ENCODE assay signal across 8 cellular contexts in genomic region chr7:6536262-6536770, GRCh38. TPM values are rescaled to one million over a fixed set of nuclear protein-coding genes. Genes with fewer than 3 reads are reported as not detected.
DNase-seq lines count a peak whose midpoint lies in the region; ATAC-seq and TF ChIP-seq lines count a peak whose summit lies in the region.

No MANE protein-coding gene starts in this region.

- ATAC-seq in activated CD8-positive, alpha-beta T cell treated with anti-CD3 and anti-CD28 coated beads, Interleukin-2, amount 10 ng/mL, durations not matched to agents 7 days and 5 days, result peak; percentile 27
- ATAC-seq in lower lobe of right lung, result peak in 1 of 2 donors; percentile 21

- H3K4me1 ChIP-seq in lower lobe of right lung, result peaks cover 11% of the 10 kb centered on the region
- H3K4me1 ChIP-seq in thymus (ENCODE audit: control insufficient read depth, insufficient read depth, low read length), result peaks cover 1% of the 10 kb centered on the region

- 6% methylated on average over 40 of the region's 40 CpGs for WGBS in thymus

- CTCF ChIA-PET in activated naive CD4-positive, alpha-beta T cell treated with anti-CD3 and anti-CD28 coated beads for 36 hours (lab: Charles Lee), result no interaction called here
- CTCF ChIA-PET in activated CD8-positive, alpha-beta T cell treated with anti-CD3 and anti-CD28 coated beads, Interleukin-2, amount 10 ng/mL, durations not matched to agents 7 days and 5 days (lab: Charles Lee), result no interaction called here

- H3K4me1 Mint-ChIP-seq in activated naive CD4-positive, alpha-beta T cell treated with anti-CD3 and anti-CD28 coated beads for 36 hours (ENCODE audit: low read depth), result peaks cover 7% of the 10 kb centered on the region
- peaks cover 13% of the 10 kb centered on the region for H3K4me1 Mint-ChIP-seq in activated CD8-positive, alpha-beta T cell treated with anti-CD3 and anti-CD28 coated beads, Interleukin-2, amount 10 ng/mL, durations not matched to agents 7 days and 5 days (ENCODE audit: low read depth)
- no peaks in the 10 kb centered on the region for H3K4me1 Mint-ChIP-seq in HFFc6 (ENCODE audit: low read depth)

- POLR2A ChIA-PET in activated CD8-positive, alpha-beta T cell treated with anti-CD3 and anti-CD28 coated beads, Interleukin-2, amount 10 ng/mL, durations not matched to agents 7 days and 5 days (lab: Charles Lee), result no interaction called here

- intact Hi-C loops in activated naive CD4-positive, alpha-beta T cell treated with anti-CD3 and anti-CD28 coated beads for 36 hours (cut with micrococcal nuclease), result no loop called here
- intact Hi-C loops in lower lobe of right lung (cut with DNase I), result no loop called here

- H3K27me3 ChIP-seq in lower lobe of right lung (ENCODE audit: low read depth), result peaks cover 52% of the 10 kb centered on the region
- H3K27me3 ChIP-seq in thymus (ENCODE audit: control insufficient read depth, insufficient read depth), result peaks cover 4% of the 10 kb centered on the region

- DNase-seq in activated naive CD4-positive, alpha-beta T cell treated with anti-CD3 and anti-CD28 coated beads for 36 hours, result peak; percentile 28
- DNase-seq in activated naive CD4-positive, alpha-beta T cell (lab: John Stamatoyannopoulos, UW), result no peak
- DNase-seq in activated CD8-positive, alpha-beta T cell treated with anti-CD3 and anti-CD28 coated beads, Interleukin-2, amount 10 ng/mL, durations not matched to agents 7 days and 5 days, result no peak
- no peak for DNase-seq in lower lobe of right lung
- no peak for DNase-seq in DMS79 treated with DMSO at 0.1 percent for 48 hours (lab: John Stamatoyannopoulos, UW)
- DNase-seq in NCI-H510A treated with DMSO at 0.1 percent for 48 hours (lab: John Stamatoyannopoulos, UW), result no peak
- DNase-seq in HFFc6, result no peak

- H3K36me3 ChIP-seq in lower lobe of right lung (no peaks in the 10 kb centered on the region), thymus (ENCODE audit: control insufficient read depth, insufficient read depth) (no peaks in the 10 kb centered on the region)

- H3K4me3 Mint-ChIP-seq in activated naive CD4-positive, alpha-beta T cell treated with anti-CD3 and anti-CD28 coated beads for 36 hours, result no peak overlapping the region
- no peak overlapping the region for H3K4me3 Mint-ChIP-seq in activated CD8-positive, alpha-beta T cell treated with anti-CD3 and anti-CD28 coated beads, Interleukin-2, amount 10 ng/mL, durations not matched to agents 7 days and 5 days
- no peak overlapping the region for H3K4me3 Mint-ChIP-seq in HFFc6

- TF ChIP-seq CTCF in lower lobe of right lung (IDR thresholded peaks at IDR 0.05) (no peak), HFFc6 (IDR thresholded peaks at IDR 0.05) (no peak)

- peaks cover 19% of the 10 kb centered on the region for H3K27me3 Mint-ChIP-seq in activated naive CD4-positive, alpha-beta T cell treated with anti-CD3 and anti-CD28 coated beads for 36 hours (ENCODE audit: low read depth)
- H3K27me3 Mint-ChIP-seq in activated CD8-positive, alpha-beta T cell treated with anti-CD3 and anti-CD28 coated beads, Interleukin-2, amount 10 ng/mL, durations not matched to agents 7 days and 5 days (ENCODE audit: low read depth), result peaks cover 11% of the 10 kb centered on the region
- peaks cover 48% of the 10 kb centered on the region for H3K27me3 Mint-ChIP-seq in HFFc6 (ENCODE audit: insufficient read depth)

- H3K27ac ChIP-seq in lower lobe of right lung, result no peak overlapping the region
- no peak overlapping the region for H3K27ac ChIP-seq in thymus (ENCODE audit: low read depth)

- H3K9me3 ChIP-seq in lower lobe of right lung (no peaks in the 10 kb centered on the region), thymus (ENCODE audit: control insufficient read depth) (no peaks in the 10 kb centered on the region)

- H3K36me3 Mint-ChIP-seq in activated naive CD4-positive, alpha-beta T cell treated with anti-CD3 and anti-CD28 coated beads for 36 hours (ENCODE audit: low read depth), result no peaks in the 10 kb centered on the region
- H3K36me3 Mint-ChIP-seq in activated CD8-positive, alpha-beta T cell treated with anti-CD3 and anti-CD28 coated beads, Interleukin-2, amount 10 ng/mL, durations not matched to agents 7 days and 5 days (ENCODE audit: low read depth), result no peaks in the 10 kb centered on the region
- no peaks in the 10 kb centered on the region for H3K36me3 Mint-ChIP-seq in HFFc6 (ENCODE audit: low read depth)

- no peaks in the 10 kb centered on the region for H3K9me3 Mint-ChIP-seq in activated naive CD4-positive, alpha-beta T cell treated with anti-CD3 and anti-CD28 coated beads for 36 hours
- H3K9me3 Mint-ChIP-seq in activated CD8-positive, alpha-beta T cell treated with anti-CD3 and anti-CD28 coated beads, Interleukin-2, amount 10 ng/mL, durations not matched to agents 7 days and 5 days (ENCODE audit: insufficient read depth), result no peaks in the 10 kb centered on the region
- no peaks in the 10 kb centered on the region for H3K9me3 Mint-ChIP-seq in HFFc6

- H3K27ac Mint-ChIP-seq in activated naive CD4-positive, alpha-beta T cell treated with anti-CD3 and anti-CD28 coated beads for 36 hours, result no peak overlapping the region
- no peak overlapping the region for H3K27ac Mint-ChIP-seq in activated CD8-positive, alpha-beta T cell treated with anti-CD3 and anti-CD28 coated beads, Interleukin-2, amount 10 ng/mL, durations not matched to agents 7 days and 5 days
- H3K27ac Mint-ChIP-seq in HFFc6, result no peak overlapping the region

- H3K4me3 ChIP-seq in lower lobe of right lung (peak overlapping the region; percentile 23), thymus (ENCODE audit: low read length) (peak overlapping the region; percentile 42)

RNA-seq across cellular contexts. Expression of gene GRID2IP, which starts 14.9 kb away (rescaled TPM):
- under 1 TPM; 0.10 to 0.12 TPM for total RNA-seq in activated naive CD4-positive, alpha-beta T cell treated with anti-CD3 and anti-CD28 coated beads for 36 hours
- total RNA-seq in activated CD8-positive, alpha-beta T cell treated with anti-CD3 and anti-CD28 coated beads, Interleukin-2, amount 10 ng/mL, durations not matched to agents 7 days and 5 days, result under 1 TPM in 1 of 2 experiments, not detected in 1; 0.21 TPM
- 0.41 TPM for total RNA-seq in lower lobe of right lung
- 0.46 TPM for polyA plus RNA-seq in thymus
- not detected for total RNA-seq in HFFc6 (2021; fragmentation: NEBNext Ultra II Directional; extraction: Animal tissue kit (Norgen Biotek cat#: 25700))

RNA-seq across cellular contexts. Expression of gene ZDHHC4, which starts 40.9 kb away (rescaled TPM):
- total RNA-seq in activated naive CD4-positive, alpha-beta T cell treated with anti-CD3 and anti-CD28 coated beads for 36 hours, result 10 to 100 TPM; 48.1 to 49.4 TPM
- 10 to 100 TPM; 29.3 to 35.7 TPM for total RNA-seq in activated CD8-positive, alpha-beta T cell treated with anti-CD3 and anti-CD28 coated beads, Interleukin-2, amount 10 ng/mL, durations not matched to agents 7 days and 5 days
- total RNA-seq in lower lobe of right lung, result 41.8 TPM
- 38.2 TPM for polyA plus RNA-seq in thymus
- total RNA-seq in HFFc6 (2021; fragmentation: NEBNext Ultra II Directional; extraction: Animal tissue kit (Norgen Biotek cat#: 25700)), result 10 to 100 TPM; 18.4 to 27.7 (median 25.2) TPM

RNA-seq across cellular contexts. Expression of gene KDELR2, which starts 52.4 kb away (rescaled TPM):
- 10 to 100 TPM; 57.2 TPM for total RNA-seq in activated naive CD4-positive, alpha-beta T cell treated with anti-CD3 and anti-CD28 coated beads for 36 hours
- 10 to 100 TPM; 60.3 to 61.9 TPM for total RNA-seq in activated CD8-positive, alpha-beta T cell treated with anti-CD3 and anti-CD28 coated beads, Interleukin-2, amount 10 ng/mL, durations not matched to agents 7 days and 5 days
- total RNA-seq in lower lobe of right lung, result 105 TPM
- 46.8 TPM for polyA plus RNA-seq in thymus
- 100 to 1,000 TPM; 367 to 473 (median 416) TPM for total RNA-seq in HFFc6 (2021; fragmentation: NEBNext Ultra II Directional; extraction: Animal tissue kit (Norgen Biotek cat#: 25700))

RNA-seq across cellular contexts. Expression of gene INTS15, which starts 53.5 kb away (rescaled TPM):
- 10 to 100 TPM; 24.9 to 27.5 TPM for total RNA-seq in activated naive CD4-positive, alpha-beta T cell treated with anti-CD3 and anti-CD28 coated beads for 36 hours
- total RNA-seq in activated CD8-positive, alpha-beta T cell treated with anti-CD3 and anti-CD28 coated beads, Interleukin-2, amount 10 ng/mL, durations not matched to agents 7 days and 5 days, result 10 to 100 TPM; 40.9 to 42.7 TPM
- total RNA-seq in lower lobe of right lung, result 33.2 TPM
- polyA plus RNA-seq in thymus, result 28.7 TPM
- total RNA-seq in HFFc6 (2021; fragmentation: NEBNext Ultra II Directional; extraction: Animal tissue kit (Norgen Biotek cat#: 25700)), result 10 to 100 TPM; 14.9 to 17.9 (median 17.4) TPM
